In the genomic region with DNA sequence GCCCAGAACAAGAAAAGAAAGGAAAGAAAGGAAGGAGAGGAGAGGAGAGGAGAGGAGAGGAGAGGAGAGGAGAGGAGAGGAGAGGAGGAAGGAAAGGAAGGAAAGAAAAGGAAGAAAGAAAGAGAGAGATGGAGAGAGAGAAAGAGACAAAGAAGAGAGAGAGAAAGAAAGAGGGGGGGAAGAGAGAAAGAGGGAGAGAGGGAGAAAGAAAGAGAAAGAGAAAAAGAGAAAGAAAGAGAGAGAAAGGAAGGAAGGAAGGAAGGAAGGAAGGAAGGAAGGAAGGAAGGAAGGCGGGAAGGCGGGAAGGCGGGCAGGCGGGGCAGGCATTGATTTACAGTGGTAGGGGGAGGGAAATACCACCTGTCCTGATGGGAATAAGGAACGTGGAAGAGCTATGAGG, we compare ENCODE assay signal across 19 cellular contexts.
DNase-seq lines count a peak whose midpoint lies in the region; ATAC-seq, FAIRE-seq and TF ChIP-seq lines count a peak whose summit lies in the region.
"Had no signal": no experiment of that assay in that cellular context is flagged by ENCODE, and none has a peak within 500 bp of the region (broad histone marks: within the 10 kb centered on the region; RNA-seq: fewer than 3 reads in every experiment).

No MANE protein-coding gene starts in this region.

- no peak overlapping the region for H2BK120ac ChIP-seq in H1 (replicated peaks; ENCODE audit: low read depth, low read length)

- no peak for ATAC-seq in activated naive CD8-positive, alpha-beta T cell treated with anti-CD3 and anti-CD28 coated beads, Interleukin-2, amount 10 ng/mL, durations not matched to agents 7 days and 5 days (ENCODE audit: low read depth)
- ATAC-seq in activated naive CD8-positive, alpha-beta T cell treated with anti-CD3 and anti-CD28 coated beads, Interleukin-2, amount 50 U/mL, for 24 hours: no peak
- no peak for ATAC-seq in stimulated activated effector memory CD8-positive, alpha-beta T cell treated with anti-CD3 and anti-CD28 coated beads, Interleukin-12 subunit alpha, Interleukin-12 subunit beta, amount 100 ng/mL, for 72 hours
- no peak for ATAC-seq in GM18519 (IDR thresholded peaks at IDR 0.05; ENCODE audit: low FRiP score, unreplicated experiment)
- ATAC-seq: A549; CD8-positive, alpha-beta T cell had no signal

- 89% methylated on average over 5 of the region's 5 CpGs; no CpG with 5 or more reads in 1 of the 2 experiments for WGBS in H1 (ENCODE audit: extremely low coverage in 1 of 2, insufficient coverage in 1 of 2, insufficient read length in 1 of 2, insufficient replicate concordance in 2 of 2, low coverage in 1 of 2, low lambda C conversion rate in 2 of 2, missing lambda C conversion rate in 1 of 2), 2 experiments

- no peaks in the 10 kb centered on the region; the same call in 1 of the 2 replicates for H3K23me2 ChIP-seq in H1 (ENCODE audit: low read depth, low read length)

- H3K4me3 ChIP-seq in H1 (ENCODE audit: extremely low read depth in 1 of 4, insufficient read depth in 2 of 4, low read depth in 3 of 4, low read length in 4 of 4): no peak overlapping the region
- H3K4me3 ChIP-seq: A549; BLaER1 treated with 17β-estradiol and CSF1 and Interleukin-3, amounts not matched to agents 10 nM and 100 nM had no signal

- no peaks in the 10 kb centered on the region for H3K27me3 Mint-ChIP-seq in activated naive CD8-positive, alpha-beta T cell treated with anti-CD3 and anti-CD28 coated beads, Interleukin-2, amount 10 ng/mL, durations not matched to agents 7 days and 5 days
- H3K27me3 Mint-ChIP-seq in activated naive CD8-positive, alpha-beta T cell treated with anti-CD3 and anti-CD28 coated beads, Interleukin-2, amount 50 U/mL, for 24 hours: no peaks in the 10 kb centered on the region
- H3K27me3 Mint-ChIP-seq: B cell; CD4-positive, alpha-beta T cell had no signal

- CTCF ChIA-PET in H1 (lab: Charles Lee; ENCODE audit: partially characterized antibody): no interaction called here

- no peak overlapping the region for H3K56ac ChIP-seq in H1 (replicated peaks; ENCODE audit: insufficient read length, low read depth, low read length)

- TF ChIP-seq POLR2A in H1 (IDR thresholded peaks at IDR 0.05; ENCODE audit: control extremely low read depth in 1 of 2, low read depth in 2 of 2, low read length in 2 of 2): no peak

- no peaks in the 10 kb centered on the region for H3K36me3 ChIP-seq in H1 (ENCODE audit: control insufficient read depth in 2 of 4, insufficient read depth in 4 of 4, low read length in 3 of 4)
- H3K36me3 ChIP-seq: BLaER1 treated with 17β-estradiol and CSF1 and Interleukin-3, amounts not matched to agents 10 nM and 100 nM had no signal

- H4K5ac ChIP-seq in H1 (ENCODE audit: insufficient read length, low read depth, low read length): no peak overlapping the region

- no peak overlapping the region for H4K8ac ChIP-seq in H1 (ENCODE audit: extremely low read depth, insufficient read depth, low read length)

- no peak overlapping the region for H3K4me3 Mint-ChIP-seq in activated naive CD8-positive, alpha-beta T cell treated with anti-CD3 and anti-CD28 coated beads, Interleukin-2, amount 10 ng/mL, durations not matched to agents 7 days and 5 days
- H3K4me3 Mint-ChIP-seq in activated naive CD8-positive, alpha-beta T cell treated with anti-CD3 and anti-CD28 coated beads, Interleukin-2, amount 50 U/mL, for 24 hours: no peak overlapping the region
- no peak overlapping the region for H3K4me3 Mint-ChIP-seq in stimulated activated effector memory CD8-positive, alpha-beta T cell treated with anti-CD3 and anti-CD28 coated beads, Interleukin-12 subunit alpha, Interleukin-12 subunit beta, amount 100 ng/mL, for 72 hours
- H3K4me3 Mint-ChIP-seq: B cell; CD4-positive, alpha-beta T cell; CD8-positive, alpha-beta T cell had no signal

- H3K18ac ChIP-seq in H1 (ENCODE audit: extremely low read depth, low read length): no peak overlapping the region

- no peak for TF ChIP-seq RAD21 in H1 (IDR thresholded peaks at IDR 0.05 in 1 of 2, conservative IDR thresholded peaks at IDR 0.05 in 1 of 2; ENCODE audit: low read depth in 2 of 2, low read length in 2 of 2)

- no peak overlapping the region for H3K4ac ChIP-seq in H1 (replicated peaks; ENCODE audit: insufficient read length, low read depth, low read length)

- peaks cover 0 to 3% (median 1%) of the 10 kb centered on the region in 4 experiments; a peak in 2 of 7 replicates for H3K4me1 ChIP-seq in H1 (replicated peaks in 1 of 4; ENCODE audit: control insufficient read depth in 3 of 4, insufficient read depth in 4 of 4, low read length in 3 of 4)
- H3K4me1 ChIP-seq: A549; BLaER1 treated with 17β-estradiol and CSF1 and Interleukin-3, amounts not matched to agents 10 nM and 100 nM had no signal

- no peaks in the 10 kb centered on the region for H4K20me1 ChIP-seq in H1 (replicated peaks in 1 of 2; ENCODE audit: control insufficient read depth in 1 of 2, insufficient read depth in 2 of 2, low read length in 2 of 2)
- H4K20me1 ChIP-seq: BLaER1 treated with 17β-estradiol and CSF1 and Interleukin-3, amounts not matched to agents 10 nM and 100 nM had no signal

- no peak overlapping the region for H2BK15ac ChIP-seq in H1 (ENCODE audit: low read length)

- H3K23ac ChIP-seq in H1 (ENCODE audit: insufficient read length): no peak overlapping the region

- no peaks in the 10 kb centered on the region for H3K79me2 ChIP-seq in H1 (ENCODE audit: control insufficient read depth in 1 of 2, insufficient read depth in 2 of 2, low read length in 2 of 2)

- H2AK5ac ChIP-seq in H1 (ENCODE audit: low read depth, low read length): no peak overlapping the region

- H2BK12ac ChIP-seq in H1 (ENCODE audit: low read depth, low read length): no peak overlapping the region

- no peak overlapping the region for H4K91ac ChIP-seq in H1 (replicated peaks; ENCODE audit: insufficient read length, low read length)

- H3K79me1 ChIP-seq in H1 (ENCODE audit: low read depth, low read length): no peaks in the 10 kb centered on the region

- no peak overlapping the region for H3K14ac ChIP-seq in H1 (ENCODE audit: insufficient read length)

- H3K4me1 Mint-ChIP-seq in activated naive CD8-positive, alpha-beta T cell treated with anti-CD3 and anti-CD28 coated beads, Interleukin-2, amount 10 ng/mL, durations not matched to agents 7 days and 5 days: peaks cover 10% of the 10 kb centered on the region
- peaks cover 9% of the 10 kb centered on the region for H3K4me1 Mint-ChIP-seq in activated naive CD8-positive, alpha-beta T cell treated with anti-CD3 and anti-CD28 coated beads, Interleukin-2, amount 50 U/mL, for 24 hours
- H3K4me1 Mint-ChIP-seq in stimulated activated effector memory CD8-positive, alpha-beta T cell treated with anti-CD3 and anti-CD28 coated beads, Interleukin-12 subunit alpha, Interleukin-12 subunit beta, amount 100 ng/mL, for 72 hours: peaks cover 9% of the 10 kb centered on the region
- H3K4me1 Mint-ChIP-seq: B cell had no signal

- no peak for TF ChIP-seq EP300 in H1 (IDR thresholded peaks at IDR 0.05; ENCODE audit: borderline replicate concordance in 1 of 2, low read depth in 2 of 2, low read length in 2 of 2)

- H3K27ac Mint-ChIP-seq in activated naive CD8-positive, alpha-beta T cell treated with anti-CD3 and anti-CD28 coated beads, Interleukin-2, amount 10 ng/mL, durations not matched to agents 7 days and 5 days: peak overlapping the region; percentile 26
- H3K27ac Mint-ChIP-seq in activated naive CD8-positive, alpha-beta T cell treated with anti-CD3 and anti-CD28 coated beads, Interleukin-2, amount 50 U/mL, for 24 hours: no peak overlapping the region
- no peak overlapping the region for H3K27ac Mint-ChIP-seq in stimulated activated effector memory CD8-positive, alpha-beta T cell treated with anti-CD3 and anti-CD28 coated beads, Interleukin-12 subunit alpha, Interleukin-12 subunit beta, amount 100 ng/mL, for 72 hours
- H3K27ac Mint-ChIP-seq: B cell; CD4-positive, alpha-beta T cell; CD8-positive, alpha-beta T cell had no signal

- H3K36me3 Mint-ChIP-seq in activated naive CD8-positive, alpha-beta T cell treated with anti-CD3 and anti-CD28 coated beads, Interleukin-2, amount 10 ng/mL, durations not matched to agents 7 days and 5 days: peaks cover 15% of the 10 kb centered on the region
- peaks cover 18% of the 10 kb centered on the region for H3K36me3 Mint-ChIP-seq in activated naive CD8-positive, alpha-beta T cell treated with anti-CD3 and anti-CD28 coated beads, Interleukin-2, amount 50 U/mL, for 24 hours (ENCODE audit: low read depth)
- no peaks in the 10 kb centered on the region for H3K36me3 Mint-ChIP-seq in stimulated activated effector memory CD8-positive, alpha-beta T cell treated with anti-CD3 and anti-CD28 coated beads, Interleukin-12 subunit alpha, Interleukin-12 subunit beta, amount 100 ng/mL, for 72 hours

- H3K27ac ChIP-seq in H1 (ENCODE audit: low read depth, low read length): no peak overlapping the region
- H3K27ac ChIP-seq: 22Rv1; A549; BLaER1 treated with 17β-estradiol and CSF1 and Interleukin-3, amounts not matched to agents 10 nM and 100 nM; C4-2B had no signal

- FAIRE-seq in H1 (lab: Jason Lieb, UNC): no peak
- FAIRE-seq: A549, D721Med, GM12891 had no signal

- no peak overlapping the region for H3K4me2 ChIP-seq in H1 (ENCODE audit: insufficient read depth in 1 of 2, low read depth in 2 of 2, low read length in 2 of 2)
- H3K4me2 ChIP-seq: A549; BLaER1 treated with 17β-estradiol and CSF1 and Interleukin-3, amounts not matched to agents 10 nM and 100 nM had no signal

- H3K27me3 ChIP-seq in H1 (replicated peaks in 1 of 4; ENCODE audit: control insufficient read depth in 3 of 4, extremely low read depth in 1 of 4, insufficient read depth in 3 of 4, low read length in 3 of 4): no peaks in the 10 kb centered on the region
- H3K27me3 ChIP-seq: BLaER1 treated with 17β-estradiol and CSF1 and Interleukin-3, amounts not matched to agents 10 nM and 100 nM had no signal

- no peak overlapping the region for H2BK20ac ChIP-seq in H1 (ENCODE audit: low read length)

- H3K9me3 Mint-ChIP-seq in activated naive CD8-positive, alpha-beta T cell treated with anti-CD3 and anti-CD28 coated beads, Interleukin-2, amount 10 ng/mL, durations not matched to agents 7 days and 5 days: no peaks in the 10 kb centered on the region
- H3K9me3 Mint-ChIP-seq in activated naive CD8-positive, alpha-beta T cell treated with anti-CD3 and anti-CD28 coated beads, Interleukin-2, amount 50 U/mL, for 24 hours: no peaks in the 10 kb centered on the region
- H3K9me3 Mint-ChIP-seq in stimulated activated effector memory CD8-positive, alpha-beta T cell treated with anti-CD3 and anti-CD28 coated beads, Interleukin-12 subunit alpha, Interleukin-12 subunit beta, amount 100 ng/mL, for 72 hours: no peaks in the 10 kb centered on the region
- H3K9me3 Mint-ChIP-seq: CD4-positive, alpha-beta T cell; CD8-positive, alpha-beta T cell had no signal

- no peak overlapping the region for H3K9ac ChIP-seq in H1 (replicated peaks in 1 of 4; ENCODE audit: extremely low read depth in 1 of 4, low read depth in 3 of 4, low read length in 3 of 4)
- H3K9ac ChIP-seq: BLaER1 treated with 17β-estradiol and CSF1 and Interleukin-3, amounts not matched to agents 10 nM and 100 nM had no signal

- no peak overlapping the region for H2AFZ ChIP-seq in H1 (ENCODE audit: low read length)

- TF ChIP-seq CTCF in H1 (IDR thresholded peaks at IDR 0.05; ENCODE audit: control extremely low read depth in 1 of 3, insufficient read depth in 1 of 3, low read depth in 1 of 3, low read length in 3 of 3): no peak

- H3K9me3 ChIP-seq in H1 (ENCODE audit: insufficient read depth in 2 of 2, low read depth in 1 of 2, low read length in 1 of 2): no peaks in the 10 kb centered on the region
- H3K9me3 ChIP-seq: A549; BLaER1 treated with 17β-estradiol and CSF1 and Interleukin-3, amounts not matched to agents 10 nM and 100 nM; Caco-2 had no signal

- H2BK5ac ChIP-seq in H1 (ENCODE audit: low read depth, low read length): no peak overlapping the region

- no peak for DNase-seq in activated naive CD8-positive, alpha-beta T cell treated with anti-CD3 and anti-CD28 coated beads, Interleukin-2, amount 10 ng/mL, durations not matched to agents 7 days and 5 days
- no peak for DNase-seq in activated naive CD8-positive, alpha-beta T cell treated with anti-CD3 and anti-CD28 coated beads, Interleukin-2, amount 50 U/mL, for 24 hours
- DNase-seq in H1 (ENCODE audit: low read depth in 1 of 2, low spot score in 2 of 2): no peak
- no peak for DNase-seq in stimulated activated effector memory CD8-positive, alpha-beta T cell treated with anti-CD3 and anti-CD28 coated beads, Interleukin-12 subunit alpha, Interleukin-12 subunit beta, amount 100 ng/mL, for 72 hours (ENCODE audit: low spot score in 2 of 2)
- DNase-seq: AML-193; Caco-2; Calu3; CD4-positive, alpha-beta T cell; CD8-positive, alpha-beta T cell; DMS79 treated with DMSO at 0.1 percent for 48 hours; GF-D8 had no signal

- POLR2A ChIA-PET in activated naive CD8-positive, alpha-beta T cell treated with anti-CD3 and anti-CD28 coated beads, Interleukin-2, amount 10 ng/mL, durations not matched to agents 7 days and 5 days (lab: Charles Lee): no interaction called here
- POLR2A ChIA-PET in H1 (lab: Charles Lee; ENCODE audit: partially characterized antibody): no interaction called here
